25 cellular contexts compared by ENCODE assay signal in genomic region chr7:51012569-51013217, GRCh38.
DNase-seq lines count a peak whose midpoint lies in the region; ATAC-seq and TF ChIP-seq lines count a peak whose summit lies in the region.
"Had no signal": no experiment of that assay in that cellular context is flagged by ENCODE, and none has a peak within 500 bp of the region (broad histone marks: within the 10 kb centered on the region; RNA-seq: fewer than 3 reads in every experiment).

No MANE protein-coding gene starts in this region.

- peak; percentile 22 for ATAC-seq in left ventricle myocardium superior
- ATAC-seq in right cardiac atrium: no peak
- ATAC-seq: A549; CD8-positive, alpha-beta T cell; GM12878; Panc1 had no signal

- H4K91ac ChIP-seq in mesenchymal stem cell (ENCODE audit: low read length): no peak overlapping the region

- no peaks in the 10 kb centered on the region for H3K79me1 ChIP-seq in mesenchymal stem cell (replicated peaks; ENCODE audit: low read length, poor library complexity, severe bottlenecking)

- H4K8ac ChIP-seq in mesenchymal stem cell (ENCODE audit: low read length): no peak overlapping the region

- H3K36me3 ChIP-seq in mesenchymal stem cell (ENCODE audit: control insufficient read depth in 1 of 2, insufficient read depth in 2 of 2, low read depth in 1 of 2, low read length in 2 of 2): no peaks in the 10 kb centered on the region
- no peaks in the 10 kb centered on the region for H3K36me3 ChIP-seq in vagina
- H3K36me3 ChIP-seq in BE2C: no peaks in the 10 kb centered on the region

- no peak overlapping the region for H3K9ac ChIP-seq in mesenchymal stem cell (ENCODE audit: low read length)
- H3K9ac ChIP-seq: KMS-11 had no signal

- H2BK5ac ChIP-seq in mesenchymal stem cell (ENCODE audit: low read depth, low read length, poor library complexity, severe bottlenecking): no peak overlapping the region

- H3K4me3 ChIP-seq in right cardiac atrium (ENCODE audit: low read length) (no peak overlapping the region), mesenchymal stem cell (ENCODE audit: insufficient read depth in 1 of 2, low read depth in 1 of 2, low read length in 2 of 2) (no peak overlapping the region), vagina (no peak overlapping the region), BE2C (ENCODE audit: low read depth, low read length) (no peak overlapping the region)
- H3K4me3 ChIP-seq: A549, GM12878, SK-N-MC had no signal

- TF ChIP-seq POLR2A in vagina (IDR thresholded peaks at IDR 0.05): no peak

- H2BK12ac ChIP-seq in mesenchymal stem cell (ENCODE audit: low read length in 2 of 2): no peak overlapping the region

- H3K27ac ChIP-seq in right cardiac atrium (ENCODE audit: low read length): no peak overlapping the region
- H3K27ac ChIP-seq in mesenchymal stem cell (ENCODE audit: low read length, poor library complexity, severe bottlenecking): no peak overlapping the region
- H3K27ac ChIP-seq in vagina: no peak overlapping the region
- H3K27ac ChIP-seq: A549, C4-2B, HL-60, KMS-11, RWPE1, SK-N-MC had no signal

- H3K4me2 ChIP-seq in mesenchymal stem cell (ENCODE audit: low read length, poor library complexity, severe bottlenecking): no peak overlapping the region
- H3K4me2 ChIP-seq: A549, KMS-11 had no signal

- H2BK120ac ChIP-seq in mesenchymal stem cell (ENCODE audit: low read depth, low read length): no peak overlapping the region

- WGBS in right cardiac atrium: 71% methylated on average over 8 of the region's 8 CpGs
- 84% methylated on average over 7 of the region's 8 CpGs for WGBS in mesenchymal stem cell

- H3K9me3 ChIP-seq in right cardiac atrium (ENCODE audit: control insufficient read depth, low read length) (no peaks in the 10 kb centered on the region), mesenchymal stem cell (ENCODE audit: control insufficient read depth, low read length) (no peaks in the 10 kb centered on the region), vagina (no peaks in the 10 kb centered on the region), BE2C (no peaks in the 10 kb centered on the region)
- H3K9me3 ChIP-seq: A549, Caco-2 had no signal

- H3K23ac ChIP-seq in mesenchymal stem cell (ENCODE audit: low read length in 2 of 2): no peak overlapping the region

- intact Hi-C loops in left ventricle myocardium superior (cut with micrococcal nuclease): no loop called here
- intact Hi-C loops in right cardiac atrium (cut with DNase I): no loop called here
- intact Hi-C loops in vagina (cut with DNase I): no loop called here

- no peak overlapping the region for H2BK15ac ChIP-seq in mesenchymal stem cell (ENCODE audit: low read depth, poor library complexity, severe bottlenecking)

- H3K14ac ChIP-seq in mesenchymal stem cell (ENCODE audit: low read length in 2 of 2): peak overlapping the region in 1 of 2 experiments; percentile 44

- H3K18ac ChIP-seq in mesenchymal stem cell (ENCODE audit: low read depth in 1 of 2, low read length in 2 of 2): no peak overlapping the region

- H3K4me1 ChIP-seq in right cardiac atrium (ENCODE audit: control insufficient read depth, insufficient read depth, low read length): no peaks in the 10 kb centered on the region
- peaks cover 20% of the 10 kb centered on the region for H3K4me1 ChIP-seq in mesenchymal stem cell (ENCODE audit: control insufficient read depth, insufficient read depth, low read depth, low read length)
- peaks cover 6% of the 10 kb centered on the region for H3K4me1 ChIP-seq in vagina
- H3K4me1 ChIP-seq in BE2C: no peaks in the 10 kb centered on the region
- H3K4me1 ChIP-seq: Caco-2 had no signal

- H3K4ac ChIP-seq in mesenchymal stem cell (ENCODE audit: low read depth in 1 of 2, low read length in 2 of 2): no peak overlapping the region

- H3K27me3 ChIP-seq in right cardiac atrium (ENCODE audit: control insufficient read depth, insufficient read depth) (no peaks in the 10 kb centered on the region), mesenchymal stem cell (ENCODE audit: control insufficient read depth in 1 of 2, insufficient read depth in 1 of 2, low read length in 2 of 2) (peaks cover 0 to 3% of the 10 kb centered on the region in 2 experiments), vagina (no peaks in the 10 kb centered on the region), BE2C (peaks cover 3% of the 10 kb centered on the region; the same call in 1 of the 2 replicates)

- no peak overlapping the region for H2AK5ac ChIP-seq in mesenchymal stem cell (ENCODE audit: low read length, severe bottlenecking)

- TF ChIP-seq CTCF in vagina (IDR thresholded peaks at IDR 0.05) (no peak), BE2C (IDR thresholded peaks at IDR 0.05; ENCODE audit: low read depth, low read length) (no peak)

- peak overlapping the region; percentile 16 for H2AFZ ChIP-seq in mesenchymal stem cell (ENCODE audit: low read depth, low read length)

- DNase-seq in left ventricle myocardium superior (no peak), right cardiac atrium (no peak), ecto neural progenitor cell (ENCODE audit: low spot score) (peak; percentile 27), mesenchymal stem cell (no peak), vagina (ENCODE audit: extremely low spot score in 2 of 2) (peak; percentile 67 to 84), BE2C (no peak), dedifferentiated amniotic fluid mesenchymal stem cell (ENCODE audit: extremely low spot score) (no peak)
- DNase-seq: Caco-2; CD8-positive, alpha-beta T cell; MM.1S; NCI-H1417; NCI-H1694 treated with DMSO at 0.1 percent for 48 hours; NCI-H2081; NCI-H2171; NCI-H226; NCI-H510A treated with DMSO at 0.1 percent for 48 hours; SIG-M5 had no signal

Comparison
In these comparisons a context has a peak if more than half of its experiments do, and no peak if none do; other contexts are left out.
1. DNase-seq: peak in ecto neural progenitor cell (single experiment) and vagina (2 of 2); none in left ventricle myocardium superior (single experiment), right cardiac atrium (0 of 3), mesenchymal stem cell (single experiment), BE2C (single experiment) and dedifferentiated amniotic fluid mesenchymal stem cell (single experiment).